ENCODE assay signal across 1 cellular context in the genomic region with DNA sequence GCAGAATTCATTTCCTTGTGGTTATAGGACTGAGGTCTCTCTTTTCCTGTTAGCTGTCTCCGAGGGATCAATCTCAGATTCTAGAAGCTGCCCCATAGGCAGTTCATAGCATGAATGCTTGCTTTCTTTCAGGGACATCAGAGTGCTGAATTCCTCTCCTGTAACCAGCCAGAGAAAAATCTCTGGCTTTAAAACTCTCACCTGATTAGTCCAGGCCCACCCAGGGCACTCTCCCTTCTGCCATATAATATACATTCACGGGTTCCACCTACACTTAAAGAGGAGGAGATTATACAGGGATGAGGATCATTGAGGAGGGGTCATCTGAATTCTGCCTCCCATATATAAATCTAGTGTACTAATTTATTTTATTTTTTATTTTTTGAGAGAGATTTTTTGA.
TF ChIP-seq lines count a peak whose summit lies in the region.

No MANE protein-coding gene starts in this region.

TF ChIP-seq in K562, 482 proteins besides CTCF, POLR2A, EP300 and RAD21:
- TF ChIP-seq MAFF (IDR thresholded peaks at IDR 0.05; ENCODE audit: low read length) = no peak
- peak; percentile 87 for TF ChIP-seq ZNF134 (CRISPR knock-in tag; conservative IDR thresholded peaks at IDR 0.05)
- peak; percentile 39; the same call in 1 of the 2 replicates for TF ChIP-seq FOXM1 (IDR thresholded peaks at IDR 0.05; ENCODE audit: low read depth)
- TF ChIP-seq FOXM1 (CRISPR knock-in tag; IDR thresholded peaks at IDR 0.05; ENCODE audit: low read depth) = no peak
